In the genomic region with DNA sequence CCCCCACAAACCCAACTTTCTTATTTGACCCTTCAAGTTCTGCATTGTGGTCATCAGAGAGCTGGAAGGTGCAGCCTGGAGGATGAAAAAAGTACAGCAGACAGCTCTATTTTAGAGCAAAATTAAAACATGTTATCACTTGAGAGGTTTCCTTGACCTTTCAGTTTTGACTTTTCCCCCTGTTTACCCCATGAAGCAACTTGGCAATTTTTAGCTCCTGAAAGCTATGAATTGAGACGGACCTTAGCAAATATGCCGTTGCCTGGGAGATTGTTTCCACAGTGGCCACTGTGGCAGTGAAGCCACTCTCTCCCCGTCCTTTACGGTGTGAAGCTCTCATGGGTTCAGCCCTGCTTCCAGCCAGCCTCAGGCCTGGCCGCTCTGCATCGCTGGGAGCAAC, we compare ENCODE assay signal across 2 cellular contexts.
A peak's percentile ranks its signal among the peaks of the same experiment; 100 is the strongest.
TF ChIP-seq lines count a peak whose summit lies in the region.

No MANE protein-coding gene starts in this region.

TF ChIP-seq in HepG2, 621 proteins besides CTCF, POLR2A, EP300 and RAD21:
- TF ChIP-seq, protein P1, sequence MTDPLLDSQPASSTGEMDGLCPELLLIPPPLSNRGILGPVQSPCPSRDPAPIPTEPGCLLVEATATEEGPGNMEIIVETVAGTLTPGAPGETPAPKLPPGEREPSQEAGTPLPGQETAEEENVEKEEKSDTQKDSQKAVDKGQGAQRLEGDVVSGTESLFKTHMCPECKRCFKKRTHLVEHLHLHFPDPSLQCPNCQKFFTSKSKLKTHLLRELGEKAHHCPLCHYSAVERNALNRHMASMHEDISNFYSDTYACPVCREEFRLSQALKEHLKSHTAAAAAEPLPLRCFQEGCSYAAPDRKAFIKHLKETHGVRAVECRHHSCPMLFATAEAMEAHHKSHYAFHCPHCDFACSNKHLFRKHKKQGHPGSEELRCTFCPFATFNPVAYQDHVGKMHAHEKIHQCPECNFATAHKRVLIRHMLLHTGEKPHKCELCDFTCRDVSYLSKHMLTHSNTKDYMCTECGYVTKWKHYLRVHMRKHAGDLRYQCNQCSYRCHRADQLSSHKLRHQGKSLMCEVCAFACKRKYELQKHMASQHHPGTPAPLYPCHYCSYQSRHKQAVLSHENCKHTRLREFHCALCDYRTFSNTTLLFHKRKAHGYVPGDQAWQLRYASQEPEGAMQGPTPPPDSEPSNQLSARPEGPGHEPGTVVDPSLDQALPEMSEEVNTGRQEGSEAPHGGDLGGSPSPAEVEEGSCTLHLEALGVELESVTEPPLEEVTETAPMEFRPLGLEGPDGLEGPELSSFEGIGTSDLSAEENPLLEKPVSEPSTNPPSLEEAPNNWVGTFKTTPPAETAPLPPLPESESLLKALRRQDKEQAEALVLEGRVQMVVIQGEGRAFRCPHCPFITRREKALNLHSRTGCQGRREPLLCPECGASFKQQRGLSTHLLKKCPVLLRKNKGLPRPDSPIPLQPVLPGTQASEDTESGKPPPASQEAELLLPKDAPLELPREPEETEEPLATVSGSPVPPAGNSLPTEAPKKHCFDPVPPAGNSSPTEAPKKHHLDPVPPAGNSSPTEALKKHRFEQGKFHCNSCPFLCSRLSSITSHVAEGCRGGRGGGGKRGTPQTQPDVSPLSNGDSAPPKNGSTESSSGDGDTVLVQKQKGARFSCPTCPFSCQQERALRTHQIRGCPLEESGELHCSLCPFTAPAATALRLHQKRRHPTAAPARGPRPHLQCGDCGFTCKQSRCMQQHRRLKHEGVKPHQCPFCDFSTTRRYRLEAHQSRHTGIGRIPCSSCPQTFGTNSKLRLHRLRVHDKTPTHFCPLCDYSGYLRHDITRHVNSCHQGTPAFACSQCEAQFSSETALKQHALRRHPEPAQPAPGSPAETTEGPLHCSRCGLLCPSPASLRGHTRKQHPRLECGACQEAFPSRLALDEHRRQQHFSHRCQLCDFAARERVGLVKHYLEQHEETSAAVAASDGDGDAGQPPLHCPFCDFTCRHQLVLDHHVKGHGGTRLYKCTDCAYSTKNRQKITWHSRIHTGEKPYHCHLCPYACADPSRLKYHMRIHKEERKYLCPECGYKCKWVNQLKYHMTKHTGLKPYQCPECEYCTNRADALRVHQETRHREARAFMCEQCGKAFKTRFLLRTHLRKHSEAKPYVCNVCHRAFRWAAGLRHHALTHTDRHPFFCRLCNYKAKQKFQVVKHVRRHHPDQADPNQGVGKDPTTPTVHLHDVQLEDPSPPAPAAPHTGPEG (CRISPR knock-in tag; IDR thresholded peaks at IDR 0.05), result no peak
- TF ChIP-seq ZBTB20 (CRISPR knock-in tag; IDR thresholded peaks at IDR 0.05; ENCODE audit: borderline replicate concordance, low read depth), result no peak
- no peak for TF ChIP-seq PRPF4 (IDR thresholded peaks at IDR 0.05; ENCODE audit: low read depth, low read length, poor library complexity, severe bottlenecking)
- TF ChIP-seq ZBTB38 (CRISPR knock-in tag; IDR thresholded peaks at IDR 0.05), result peak; percentile 35; the same call in 1 of the 2 replicates
- TF ChIP-seq REXO4 (CRISPR knock-in tag; IDR thresholded peaks at IDR 0.05; ENCODE audit: borderline replicate concordance), result no peak
TF ChIP-seq in HepG2: peak in this region for 1.

TF ChIP-seq in endothelial cell of umbilical vein, 7 proteins besides CTCF, POLR2A, EP300 and RAD21:
- TF ChIP-seq, protein P2, sequence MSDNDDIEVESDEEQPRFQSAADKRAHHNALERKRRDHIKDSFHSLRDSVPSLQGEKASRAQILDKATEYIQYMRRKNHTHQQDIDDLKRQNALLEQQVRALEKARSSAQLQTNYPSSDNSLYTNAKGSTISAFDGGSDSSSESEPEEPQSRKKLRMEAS (IDR thresholded peaks at IDR 0.05; ENCODE audit: insufficient read depth, insufficient read length), result no peak
- TF ChIP-seq MYC (IDR thresholded peaks at IDR 0.05; ENCODE audit: low read depth, low read length), result no peak
- no peak for TF ChIP-seq FOS (IDR thresholded peaks at IDR 0.05; ENCODE audit: borderline replicate concordance, insufficient read depth, low read length)
- TF ChIP-seq EZH2 (IDR thresholded peaks at IDR 0.05; ENCODE audit: borderline replicate concordance, low read depth, low read length, severe bottlenecking), result no peak
- TF ChIP-seq JUN (IDR thresholded peaks at IDR 0.05; ENCODE audit: borderline replicate concordance, insufficient read depth, insufficient read length, low read depth), result no peak
- no peak for TF ChIP-seq POLR2AphosphoS5 (IDR thresholded peaks at IDR 0.05; ENCODE audit: insufficient read depth, low read depth, low read length)
- no peak for TF ChIP-seq GATA2 (IDR thresholded peaks at IDR 0.05; ENCODE audit: insufficient read depth, insufficient read length, low read depth, low read length)
